ENCODE assay signal across 9 cellular contexts in genomic region chr2:231715499-231715837, GRCh38. TPM values are rescaled to one million over a fixed set of nuclear protein-coding genes. Genes with fewer than 3 reads are reported as not detected.
DNase-seq lines count a peak whose midpoint lies in the region; ATAC-seq and TF ChIP-seq lines count a peak whose summit lies in the region.
"Had no signal": no experiment of that assay in that cellular context is flagged by ENCODE, and none has a peak within 500 bp of the region (broad histone marks: within the 10 kb centered on the region; RNA-seq: fewer than 3 reads in every experiment).

No MANE protein-coding gene starts in this region.

- peaks cover 31% of the 10 kb centered on the region for H3K36me3 Mint-ChIP-seq in stimulated activated naive CD8-positive, alpha-beta T cell treated with anti-CD3 and anti-CD28 coated beads, Interleukin-15, Interleukin-2, amounts not matched to agents 100 ng/mL and 50 ng/mL, for 24 hours (ENCODE audit: low read depth)
- H3K36me3 Mint-ChIP-seq in activated B cell treated with CpG ODN at 0.5 μM for 24 hours (ENCODE audit: low read depth): peaks cover 35% of the 10 kb centered on the region

- H3K9me3 ChIP-seq in mesodermal cell (ENCODE audit: control insufficient read depth, low read length) (no peaks in the 10 kb centered on the region), SJCRH30 (replicated peaks) (no peaks in the 10 kb centered on the region)
- H3K9me3 ChIP-seq in effector memory CD4-positive, alpha-beta T cell (ENCODE audit: control insufficient read depth, low read length): no peaks in the 10 kb centered on the region
- H3K9me3 ChIP-seq: BE2C had no signal

- H3K4me3 Mint-ChIP-seq in stimulated activated naive CD8-positive, alpha-beta T cell treated with anti-CD3 and anti-CD28 coated beads, Interleukin-15, Interleukin-2, amounts not matched to agents 100 ng/mL and 50 ng/mL, for 24 hours: no peak overlapping the region
- H3K4me3 Mint-ChIP-seq in stimulated activated naive CD8-positive, alpha-beta T cell treated with anti-CD3 and anti-CD28 coated beads, Interleukin-15, amount 100 ng/mL, for 72 hours: no peak overlapping the region
- H3K4me3 Mint-ChIP-seq in activated B cell treated with CpG ODN at 0.5 μM for 24 hours: no peak overlapping the region

- no peaks in the 10 kb centered on the region for H3K27me3 Mint-ChIP-seq in stimulated activated naive CD8-positive, alpha-beta T cell treated with anti-CD3 and anti-CD28 coated beads, Interleukin-15, Interleukin-2, amounts not matched to agents 100 ng/mL and 50 ng/mL, for 24 hours
- no peaks in the 10 kb centered on the region for H3K27me3 Mint-ChIP-seq in stimulated activated naive CD8-positive, alpha-beta T cell treated with anti-CD3 and anti-CD28 coated beads, Interleukin-15, amount 100 ng/mL, for 72 hours
- no peaks in the 10 kb centered on the region for H3K27me3 Mint-ChIP-seq in activated B cell treated with CpG ODN at 0.5 μM for 24 hours

- intact Hi-C loops in activated B cell treated with CpG ODN at 0.5 μM for 24 hours (cut with micrococcal nuclease): loop anchor here (1.0 kb wide), 5 partner anchors 28 to 152 kb away; no protein-coding TSS in a partner anchor

- CTCF ChIA-PET in activated B cell treated with CpG ODN at 0.5 μM for 24 hours (lab: Charles Lee): interaction anchor here (0.9 to 7.9 kb wide), 12 partner anchors 12 to 233 kb away, joined by 3 to 429 read pairs (median 4); no protein-coding TSS in a partner anchor

- peak; percentile 67 for TF ChIP-seq CTCF in activated B cell treated with CpG ODN at 0.5 μM for 24 hours (IDR thresholded peaks at IDR 0.05)

- H3K27ac ChIP-seq in mesodermal cell (ENCODE audit: low read depth, low read length, severe bottlenecking) (peak overlapping the region; percentile 85), SJCRH30 (no peak overlapping the region)
- H3K27ac ChIP-seq in effector memory CD4-positive, alpha-beta T cell (ENCODE audit: insufficient read depth, low read length, poor library complexity, severe bottlenecking): no peak overlapping the region

- H3K4me3 ChIP-seq in mesodermal cell (ENCODE audit: extremely low read depth, insufficient read depth, low read length, poor library complexity, severe bottlenecking) (no peak overlapping the region), SJCRH30 (no peak overlapping the region)
- no peak overlapping the region for H3K4me3 ChIP-seq in effector memory CD4-positive, alpha-beta T cell (ENCODE audit: insufficient read depth, low read depth, low read length, poor library complexity, severe bottlenecking)

- H3K9me3 Mint-ChIP-seq in stimulated activated naive CD8-positive, alpha-beta T cell treated with anti-CD3 and anti-CD28 coated beads, Interleukin-15, Interleukin-2, amounts not matched to agents 100 ng/mL and 50 ng/mL, for 24 hours: no peaks in the 10 kb centered on the region
- no peaks in the 10 kb centered on the region for H3K9me3 Mint-ChIP-seq in stimulated activated naive CD8-positive, alpha-beta T cell treated with anti-CD3 and anti-CD28 coated beads, Interleukin-15, amount 100 ng/mL, for 72 hours
- no peaks in the 10 kb centered on the region for H3K9me3 Mint-ChIP-seq in activated B cell treated with CpG ODN at 0.5 μM for 24 hours

- ATAC-seq in stimulated activated naive CD8-positive, alpha-beta T cell treated with anti-CD3 and anti-CD28 coated beads, Interleukin-15, amount 100 ng/mL, for 72 hours: no peak
- ATAC-seq in activated B cell treated with CpG ODN at 0.5 μM for 24 hours (ENCODE audit: low read depth): no peak

- H3K4me1 Mint-ChIP-seq in stimulated activated naive CD8-positive, alpha-beta T cell treated with anti-CD3 and anti-CD28 coated beads, Interleukin-15, Interleukin-2, amounts not matched to agents 100 ng/mL and 50 ng/mL, for 24 hours (ENCODE audit: low read depth): peaks cover 43% of the 10 kb centered on the region
- peaks cover 56% of the 10 kb centered on the region for H3K4me1 Mint-ChIP-seq in stimulated activated naive CD8-positive, alpha-beta T cell treated with anti-CD3 and anti-CD28 coated beads, Interleukin-15, amount 100 ng/mL, for 72 hours
- peaks cover 78% of the 10 kb centered on the region for H3K4me1 Mint-ChIP-seq in activated B cell treated with CpG ODN at 0.5 μM for 24 hours

- H3K27me3 ChIP-seq in SJCRH30: no peaks in the 10 kb centered on the region
- H3K27me3 ChIP-seq in effector memory CD4-positive, alpha-beta T cell (replicated peaks; ENCODE audit: control insufficient read depth, insufficient read depth, low read length, poor library complexity, severe bottlenecking): no peaks in the 10 kb centered on the region
- H3K27me3 ChIP-seq: BE2C had no signal

- 63 to 80% methylated on average over 4 to 5 of the region's 5 CpGs for WGBS in mesodermal cell (ENCODE audit: insufficient coverage in 2 of 2), 2 experiments

- peak overlapping the region; percentile 57 for H3K27ac Mint-ChIP-seq in stimulated activated naive CD8-positive, alpha-beta T cell treated with anti-CD3 and anti-CD28 coated beads, Interleukin-15, Interleukin-2, amounts not matched to agents 100 ng/mL and 50 ng/mL, for 24 hours
- H3K27ac Mint-ChIP-seq in stimulated activated naive CD8-positive, alpha-beta T cell treated with anti-CD3 and anti-CD28 coated beads, Interleukin-15, amount 100 ng/mL, for 72 hours: no peak overlapping the region
- H3K27ac Mint-ChIP-seq in activated B cell treated with CpG ODN at 0.5 μM for 24 hours: peak overlapping the region; percentile 73

- DNase-seq in stimulated activated naive CD8-positive, alpha-beta T cell treated with anti-CD3 and anti-CD28 coated beads, Interleukin-15, amount 100 ng/mL, for 72 hours: no peak
- DNase-seq in activated B cell treated with CpG ODN at 0.5 μM for 24 hours: no peak
- DNase-seq in NCI-H2171 (lab: John Stamatoyannopoulos, UW): no peak
- no peak for DNase-seq in SJCRH30
- no peak for DNase-seq in NCI-H1092 treated with DMSO at 0.1 percent for 48 hours (lab: John Stamatoyannopoulos, UW)
- no peak for DNase-seq in effector memory CD4-positive, alpha-beta T cell

- H3K4me1 ChIP-seq in mesodermal cell (ENCODE audit: control insufficient read depth, insufficient read depth, low read length, poor library complexity, severe bottlenecking) (peaks cover 35% of the 10 kb centered on the region), SJCRH30 (peaks cover 11% of the 10 kb centered on the region)
- peaks cover 29% of the 10 kb centered on the region for H3K4me1 ChIP-seq in effector memory CD4-positive, alpha-beta T cell (ENCODE audit: control insufficient read depth, insufficient read depth, low read length, poor library complexity, severe bottlenecking)

- POLR2A ChIA-PET in activated B cell treated with CpG ODN at 0.5 μM for 24 hours (lab: Charles Lee): interaction anchor here (1.0 to 12.2 kb wide), 12 partner anchors 8 to 252 kb away, joined by 3 to 376 read pairs (median 22); partner anchors contain the start of genes NCL and PTMA

- peaks cover 30% of the 10 kb centered on the region for H3K36me3 ChIP-seq in mesodermal cell (ENCODE audit: control insufficient read depth, insufficient read depth, low read length)
- peaks cover 33% of the 10 kb centered on the region for H3K36me3 ChIP-seq in SJCRH30
- peaks cover 9% of the 10 kb centered on the region for H3K36me3 ChIP-seq in effector memory CD4-positive, alpha-beta T cell (ENCODE audit: control insufficient read depth, insufficient read depth, low read length)

RNA-seq across cellular contexts. Expression of gene PTMA, which starts 7.1 kb away (rescaled TPM):
- 1,531 and 1,680 TPM in 2 replicates for total RNA-seq in activated B cell treated with CpG ODN at 0.5 μM for 24 hours
- 986 TPM for polyA plus RNA-seq in mesodermal cell (2013, experiment 1 of 2)
- polyA plus RNA-seq in mesodermal cell (2013, experiment 2 of 2): 1,146 TPM
- 1,694 and 1,855 TPM in 2 replicates for total RNA-seq in SJCRH30 (2014; rRNA removed; shearing (Covaris generic))

Comparison
In these comparisons a context has a peak if more than half of its experiments do, and no peak if none do; other contexts are left out.
1. H3K27ac Mint-ChIP-seq: peak in stimulated activated naive CD8-positive, alpha-beta T cell treated with anti-CD3 and anti-CD28 coated beads, Interleukin-15, Interleukin-2, amounts not matched to agents 100 ng/mL and 50 ng/mL, for 24 hours (single experiment) and activated B cell treated with CpG ODN at 0.5 μM for 24 hours (single experiment); none in stimulated activated naive CD8-positive, alpha-beta T cell treated with anti-CD3 and anti-CD28 coated beads, Interleukin-15, amount 100 ng/mL, for 72 hours (0 of 2).